ENCODE assay signal across 10 cellular contexts in genomic region chr15:60635507-60636352, GRCh38.
A peak's percentile ranks its signal among the peaks of the same experiment; 100 is the strongest.
DNase-seq lines count a peak whose midpoint lies in the region; ATAC-seq lines count a peak whose summit lies in the region.
"Had no signal": no experiment of that assay in that cellular context is flagged by ENCODE, and none has a peak within 500 bp of the region (broad histone marks: within the 10 kb centered on the region; RNA-seq: fewer than 3 reads in every experiment).

No MANE protein-coding gene starts in this region.

- H3K27me3 ChIP-seq in MG63: no peaks in the 10 kb centered on the region

- no peaks in the 10 kb centered on the region for H3K9me3 ChIP-seq in MG63

- H3K36me3 ChIP-seq in MG63: no peaks in the 10 kb centered on the region

- ATAC-seq in GM18520 (IDR thresholded peaks at IDR 0.05; ENCODE audit: unreplicated experiment): peak; percentile 66
- ATAC-seq in HG02759 (IDR thresholded peaks at IDR 0.05; ENCODE audit: unreplicated experiment): peak; percentile 71
- ATAC-seq: Panc1 had no signal

- peak; percentile 57 for DNase-seq in MG63
- DNase-seq in glomerular visceral epithelial cell (ENCODE audit: extremely low spot score): peak; percentile 12
- DNase-seq in activated effector memory CD4-positive, alpha-beta T cell treated with anti-CD3 and anti-CD28 coated beads, Interleukin-2, amount 50 U/mL, for 16 hours: no peak
- DNase-seq in activated naive CD4-positive, alpha-beta T cell treated with anti-CD3 and anti-CD28 coated beads, Interleukin-2, amount 50 U/mL, for 16 hours: no peak
- DNase-seq in NCI-H2081 (lab: John Stamatoyannopoulos, UW): no peak
- DNase-seq in NCI-H524 treated with DMSO at 0.1 percent for 48 hours (lab: John Stamatoyannopoulos, UW): no peak
- DNase-seq: hypothalamus had no signal

- H3K4me3 ChIP-seq in MG63: no peak overlapping the region

Comparison
In these comparisons a context has a peak if more than half of its experiments do, and no peak if none do; other contexts are left out.
1. DNase-seq: peak in MG63 (single experiment) and glomerular visceral epithelial cell (single experiment); none in activated effector memory CD4-positive, alpha-beta T cell treated with anti-CD3 and anti-CD28 coated beads, Interleukin-2, amount 50 U/mL, for 16 hours (single experiment), activated naive CD4-positive, alpha-beta T cell treated with anti-CD3 and anti-CD28 coated beads, Interleukin-2, amount 50 U/mL, for 16 hours (single experiment), NCI-H2081 (0 of 2) and NCI-H524 treated with DMSO at 0.1 percent for 48 hours (single experiment).